ENCODE assay signal across 20 cellular contexts in the genomic region with DNA sequence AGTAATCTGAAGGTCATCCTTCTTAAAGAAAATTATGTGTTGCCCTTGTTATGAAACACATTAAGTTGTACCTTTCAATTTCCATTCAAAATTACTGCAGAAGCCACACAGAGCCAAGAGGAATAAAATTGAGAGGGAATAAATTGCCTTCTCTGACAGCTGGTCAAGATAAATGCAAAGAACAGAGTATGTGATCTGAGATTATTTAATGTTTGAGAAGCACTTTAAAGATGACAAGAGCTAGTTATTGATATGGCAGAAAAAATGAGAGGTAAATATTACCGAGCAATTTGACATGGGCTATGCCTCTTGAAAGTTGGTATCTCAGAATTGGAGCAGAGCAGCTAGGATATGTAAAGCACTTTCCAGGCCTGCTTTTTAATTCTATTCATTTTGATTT.
"Had no signal": no experiment of that assay in that cellular context is flagged by ENCODE, and none has a peak within 500 bp of the region (broad histone marks: within the 10 kb centered on the region; RNA-seq: fewer than 3 reads in every experiment).

No MANE protein-coding gene starts in this region.

- H3K9me3 Mint-ChIP-seq: activated naive CD4-positive, alpha-beta T cell treated with anti-CD3 and anti-CD28 coated beads, Interleukin-2, amount 50 U/mL, for 24 hours; activated T-cell treated with anti-CD3 and anti-CD28 coated beads, Interleukin-2, amount 50 U/mL, for 4 hours; type B pancreatic cell had no signal

- H3K9me3 ChIP-seq: ascending aorta, colonic mucosa, lower lobe of right lung, pancreas, testis had no signal

- DNase-seq: activated CD4-positive, alpha-beta T cell treated with anti-CD3 and anti-CD28 coated beads, Interleukin-2, amount 50 U/mL, for 1 hour; activated CD8-positive, alpha-beta memory T cell treated with anti-CD3 and anti-CD28 coated beads, Interleukin-2, amount 50 U/mL, for 4 hours; activated effector memory CD4-positive, alpha-beta T cell treated with Interleukin-2 at 50 U/mL for 16 hours; activated T-cell treated with anti-CD3 and anti-CD28 coated beads, Interleukin-2, amount 50 U/mL, for 4 hours; colonic mucosa; foreskin keratinocyte; hypothalamus; lower lobe of right lung; naive thymus-derived CD8-positive, alpha-beta T cell; pancreas; stimulated activated CD4-positive, alpha-beta T cell treated with anti-CD3 and anti-CD28 coated beads, Interleukin-4, amount 100 ng/mL, for 1 hour; testis had no signal

- H3K4me3 ChIP-seq: ascending aorta, colonic mucosa, lower lobe of right lung, pancreas, smooth muscle cell, testis had no signal

- H3K36me3 ChIP-seq: ascending aorta, colonic mucosa, lower lobe of right lung, pancreas had no signal

- ATAC-seq: activated CD4-positive, CD25-positive, alpha-beta regulatory T cell treated with anti-CD3 and anti-CD28 coated beads, Interleukin-2, amount 50 U/mL, for 24 hours; activated T-cell treated with anti-CD3 and anti-CD28 coated beads, Interleukin-2, amount 50 U/mL, for 4 hours; foreskin keratinocyte; lower lobe of right lung; naive thymus-derived CD8-positive, alpha-beta T cell; pancreas; sciatic nerve; stimulated activated effector memory CD8-positive, alpha-beta T cell treated with anti-CD3 and anti-CD28 coated beads, Interleukin-12 subunit alpha, Interleukin-12 subunit beta, amount 100 ng/mL, for 72 hours had no signal

- H3K27me3 ChIP-seq: ascending aorta, colonic mucosa, foreskin keratinocyte, pancreas, testis had no signal

- H3K36me3 Mint-ChIP-seq: activated naive CD4-positive, alpha-beta T cell treated with anti-CD3 and anti-CD28 coated beads, Interleukin-2, amount 50 U/mL, for 24 hours; naive thymus-derived CD8-positive, alpha-beta T cell; stimulated activated effector memory CD8-positive, alpha-beta T cell treated with anti-CD3 and anti-CD28 coated beads, Interleukin-12 subunit alpha, Interleukin-12 subunit beta, amount 100 ng/mL, for 72 hours; type B pancreatic cell had no signal

- H3K4me1 ChIP-seq: ascending aorta, colonic mucosa, foreskin keratinocyte, lower lobe of right lung, pancreas, testis had no signal

- H3K27me3 Mint-ChIP-seq: activated naive CD4-positive, alpha-beta T cell treated with anti-CD3 and anti-CD28 coated beads, Interleukin-2, amount 50 U/mL, for 24 hours; central memory CD8-positive, alpha-beta T cell; naive thymus-derived CD8-positive, alpha-beta T cell; type B pancreatic cell had no signal

- H3K27ac Mint-ChIP-seq: activated naive CD4-positive, alpha-beta T cell treated with anti-CD3 and anti-CD28 coated beads, Interleukin-2, amount 50 U/mL, for 24 hours; stimulated activated effector memory CD8-positive, alpha-beta T cell treated with anti-CD3 and anti-CD28 coated beads, Interleukin-12 subunit alpha, Interleukin-12 subunit beta, amount 100 ng/mL, for 72 hours; type B pancreatic cell had no signal

- H3K4me3 Mint-ChIP-seq: activated naive CD4-positive, alpha-beta T cell treated with anti-CD3 and anti-CD28 coated beads, Interleukin-2, amount 50 U/mL, for 24 hours; activated T-cell treated with anti-CD3 and anti-CD28 coated beads, Interleukin-2, amount 50 U/mL, for 4 hours; central memory CD8-positive, alpha-beta T cell; naive thymus-derived CD8-positive, alpha-beta T cell; stimulated activated effector memory CD8-positive, alpha-beta T cell treated with anti-CD3 and anti-CD28 coated beads, Interleukin-12 subunit alpha, Interleukin-12 subunit beta, amount 100 ng/mL, for 72 hours; type B pancreatic cell had no signal

- H3K27ac ChIP-seq: ascending aorta, colonic mucosa, foreskin keratinocyte, lower lobe of right lung, pancreas, testis had no signal

- H3K4me1 Mint-ChIP-seq: activated naive CD4-positive, alpha-beta T cell treated with anti-CD3 and anti-CD28 coated beads, Interleukin-2, amount 50 U/mL, for 24 hours; central memory CD8-positive, alpha-beta T cell; naive thymus-derived CD8-positive, alpha-beta T cell; stimulated activated effector memory CD8-positive, alpha-beta T cell treated with anti-CD3 and anti-CD28 coated beads, Interleukin-12 subunit alpha, Interleukin-12 subunit beta, amount 100 ng/mL, for 72 hours had no signal
